Comparison of ENCODE assay signal across 11 cellular contexts in genomic region chr13:32964987-32965386, GRCh38. TPM values are rescaled to one million over a fixed set of nuclear protein-coding genes. Genes with fewer than 3 reads are reported as not detected.
"Had no signal": no experiment of that assay in that cellular context is flagged by ENCODE, and none has a peak within 500 bp of the region (broad histone marks: within the 10 kb centered on the region; RNA-seq: fewer than 3 reads in every experiment).

No MANE protein-coding gene starts in this region.

- ATAC-seq: GM23338, K562 had no signal

- H3K27ac Mint-ChIP-seq: GM23338, H9, HFFc6 had no signal

- H3K27ac ChIP-seq: HL-60 had no signal

- H3K4me3 Mint-ChIP-seq: GM23338, H9, HFFc6 had no signal

- H3K9me3 Mint-ChIP-seq: GM23338, H9, HFFc6 had no signal

- H2AFZ ChIP-seq: GM23338 had no signal

- H3K4me3 ChIP-seq: GM23338, K562 had no signal

- H3K4me1 Mint-ChIP-seq: GM23338 had no signal

- H3K4me2 ChIP-seq: GM23338 had no signal

- DNase-seq: H9, HCEC 1CT, HFFc6, IMR-90, KG1 had no signal

- FAIRE-seq: H1, H54, K562 had no signal

RNA-seq across cellular contexts. Expression of gene KL, which starts 51.2 kb away (rescaled TPM):
- total RNA-seq: H1, H9, HT1080, IMR-90, K562 had no signal
- polyA plus RNA-seq: GM23338, IMR-90, K562 had no signal
